In genomic region chr2:101734511-101735165, GRCh38 we compare ENCODE assay signal across 11 cellular contexts. TPM values are rescaled to one million over a fixed set of nuclear protein-coding genes. Genes with fewer than 3 reads are reported as not detected.
A peak's percentile ranks its signal among the peaks of the same experiment; 100 is the strongest.
DNase-seq lines count a peak whose midpoint lies in the region; ATAC-seq and TF ChIP-seq lines count a peak whose summit lies in the region.
"Had no signal": no experiment of that assay in that cellular context is flagged by ENCODE, and none has a peak within 500 bp of the region (broad histone marks: within the 10 kb centered on the region; RNA-seq: fewer than 3 reads in every experiment).

No MANE protein-coding gene starts in this region.

- H3K18ac ChIP-seq in trophoblast cell (ENCODE audit: low read length): peak overlapping the region; percentile 46

- H3K27me3 Mint-ChIP-seq in Caco-2 (ENCODE audit: insufficient read depth, unreplicated experiment) (no peaks in the 10 kb centered on the region), T-cell (no peaks in the 10 kb centered on the region)

- no peaks in the 10 kb centered on the region for H3K79me1 ChIP-seq in trophoblast cell (ENCODE audit: low read length)

- H2BK120ac ChIP-seq in trophoblast cell (ENCODE audit: insufficient read depth, low read length, poor library complexity): no peak overlapping the region

- H3K23ac ChIP-seq in trophoblast cell (ENCODE audit: low read length): no peak overlapping the region

- no peak overlapping the region for H4K12ac ChIP-seq in trophoblast cell (ENCODE audit: low read depth, low read length)

- H3K27ac ChIP-seq in heart left ventricle: peak overlapping the region in 11 of 12 donors; percentile 18 to 76 (median 54)
- no peak overlapping the region for H3K27ac ChIP-seq in trophoblast cell (ENCODE audit: low read depth, low read length)
- H3K27ac ChIP-seq: esophagus squamous epithelium had no signal

- no peak overlapping the region for H4K8ac ChIP-seq in trophoblast cell (ENCODE audit: low read depth, low read length)

- H3K4me3 ChIP-seq in Caco-2 (ENCODE audit: low read depth, low read length): no peak overlapping the region
- no peak overlapping the region for H3K4me3 ChIP-seq in heart left ventricle
- H3K4me3 ChIP-seq in trophoblast cell (ENCODE audit: low read depth, low read length): no peak overlapping the region
- H3K4me3 ChIP-seq: esophagus squamous epithelium had no signal

- no peak overlapping the region for H3K14ac ChIP-seq in trophoblast cell (ENCODE audit: low read length)

- peaks cover 39% of the 10 kb centered on the region for H3K36me3 Mint-ChIP-seq in Caco-2 (ENCODE audit: insufficient read depth, unreplicated experiment)
- H3K36me3 Mint-ChIP-seq in T-cell: peaks cover 3% of the 10 kb centered on the region

- H3K4me1 ChIP-seq in Caco-2 (peaks cover 57% of the 10 kb centered on the region), heart left ventricle (peaks cover 20 to 93% (median 83%) of the 10 kb centered on the region in 12 donors), trophoblast cell (ENCODE audit: control insufficient read depth in 1 of 2, insufficient read depth in 2 of 2, low read length in 2 of 2) (peaks cover 8 to 11% of the 10 kb centered on the region in 2 experiments)

- H3K9me3 Mint-ChIP-seq in Caco-2 (ENCODE audit: unreplicated experiment): no peaks in the 10 kb centered on the region
- no peaks in the 10 kb centered on the region for H3K9me3 Mint-ChIP-seq in T-cell

- peaks cover 40% of the 10 kb centered on the region for H3K4me1 Mint-ChIP-seq in Caco-2 (ENCODE audit: low read depth, unreplicated experiment)
- H3K4me1 Mint-ChIP-seq in T-cell: peaks cover 79 to 92% (median 91%) of the 10 kb centered on the region in 3 donors

- peaks cover 28% of the 10 kb centered on the region for H3K79me2 ChIP-seq in trophoblast cell (ENCODE audit: control insufficient read depth, insufficient read depth, low read length, poor library complexity)

- H4K91ac ChIP-seq in trophoblast cell (ENCODE audit: low read depth, low read length): no peak overlapping the region

- H3K27me3 ChIP-seq in Caco-2 (replicated peaks; ENCODE audit: control insufficient read depth, insufficient read depth, low read length) (no peaks in the 10 kb centered on the region), heart left ventricle (no peaks in the 10 kb centered on the region), trophoblast cell (ENCODE audit: insufficient read depth, low read length) (no peaks in the 10 kb centered on the region)
- H3K27me3 ChIP-seq: esophagus squamous epithelium had no signal

- peak overlapping the region; percentile 68 for H3K27ac Mint-ChIP-seq in Caco-2 (ENCODE audit: unreplicated experiment)
- peak overlapping the region; percentile 13 to 51 for H3K27ac Mint-ChIP-seq in T-cell

- ATAC-seq in T-cell (replicated peaks in 1 of 4) (no peak), heart left ventricle (peak in 1 of 4 donors; percentile 9), HG03460 (IDR thresholded peaks at IDR 0.05; ENCODE audit: unreplicated experiment) (no peak)

- intact Hi-C loops in Caco-2 (cut with micrococcal nuclease; ENCODE audit: unreplicated experiment): no loop called here
- intact Hi-C loops in heart left ventricle (cut with DNase I): loop anchor here in 1 of 10 donors (5.0 kb wide), 1 partner anchor 32 kb away; no protein-coding TSS in a partner anchor

- no peak overlapping the region for H2AK5ac ChIP-seq in trophoblast cell (ENCODE audit: low read length)

- TF ChIP-seq CTCF in Caco-2 (IDR thresholded peaks at IDR 0.05; ENCODE audit: insufficient read depth in 1 of 2, low read depth in 1 of 2, low read length in 1 of 2, severe bottlenecking in 1 of 2, unreplicated experiment in 1 of 2) (no peak), heart left ventricle (IDR thresholded peaks at IDR 0.05) (no peak)

- no peak for TF ChIP-seq POLR2A in heart left ventricle (IDR thresholded peaks at IDR 0.05)

- H3K36me3 ChIP-seq in Caco-2 (ENCODE audit: control insufficient read depth, insufficient read depth, low read length) (no peaks in the 10 kb centered on the region), heart left ventricle (no peaks in the 10 kb centered on the region), trophoblast cell (ENCODE audit: control insufficient read depth in 1 of 2, insufficient read depth in 2 of 2, low read length in 2 of 2) (peaks cover 2% of the 10 kb centered on the region in 2 experiments)
- H3K36me3 ChIP-seq: esophagus squamous epithelium had no signal

- H3K4me3 Mint-ChIP-seq in Caco-2 (ENCODE audit: unreplicated experiment) (no peak overlapping the region), T-cell (no peak overlapping the region)

- no peaks in the 10 kb centered on the region for H3K9me3 ChIP-seq in Caco-2
- no peaks in the 10 kb centered on the region for H3K9me3 ChIP-seq in heart left ventricle
- no peaks in the 10 kb centered on the region for H3K9me3 ChIP-seq in trophoblast cell (ENCODE audit: insufficient read depth, low read depth, low read length)
- H3K9me3 ChIP-seq: esophagus squamous epithelium had no signal

- H2BK5ac ChIP-seq in trophoblast cell (ENCODE audit: low read depth, low read length, poor library complexity): no peak overlapping the region

- no peak for DNase-seq in Caco-2
- no peak for DNase-seq in T-cell
- no peak for DNase-seq in heart left ventricle
- DNase-seq in trophoblast cell: no peak
- no peak for DNase-seq in AML-193 (lab: John Stamatoyannopoulos, UW)
- no peak for DNase-seq in NCI-H1048 (lab: John Stamatoyannopoulos, UW)
- DNase-seq in stimulated activated naive CD4-positive, alpha-beta T cell treated with Interleukin-2 at 50 U/mL for 16 hours (lab: John Stamatoyannopoulos, UW): no peak
- DNase-seq: activated CD4-positive, alpha-beta T cell treated with anti-CD3 and anti-CD28 coated beads, Interleukin-2, amount 50 U/mL, for 4 hours; activated gamma-delta T cell; esophagus squamous epithelium had no signal

- WGBS in heart left ventricle, 4 donors: 73 to 78% (median 75%) methylated on average over 8 of the region's 8 CpGs
- no CpG with 5 or more reads among the region's 8 CpGs for WGBS in trophoblast cell (ENCODE audit: extremely low coverage, insufficient coverage, insufficient read length)

- H3K4me2 ChIP-seq in trophoblast cell (ENCODE audit: low read length): no peak overlapping the region

- no peak overlapping the region for H2AFZ ChIP-seq in trophoblast cell (ENCODE audit: insufficient read depth, low read length, poor library complexity)

- no TSS peak for BruUV-seq in Caco-2 (replicated peaks; lab: Mats Ljungman, UMichigan)

- POLR2A ChIA-PET in Caco-2 (lab: Charles Lee) (no interaction called here), T-cell (lab: Charles Lee) (no interaction called here)

- no peak overlapping the region for H2BK12ac ChIP-seq in trophoblast cell (ENCODE audit: low read length)

- CTCF ChIA-PET in Caco-2 (lab: Charles Lee) (no interaction called here), T-cell (lab: Charles Lee) (interaction anchor here in 1 of 2 donors (1.3 kb wide), 1 partner anchor 9 kb away, joined by 3 read pairs; no protein-coding TSS in a partner anchor)

- H3K9ac ChIP-seq in trophoblast cell (ENCODE audit: low read length): no peak overlapping the region

- peak overlapping the region; percentile 90 for H3K4ac ChIP-seq in trophoblast cell (ENCODE audit: low read depth, low read length)

RNA-seq across cellular contexts. Expression of gene MAP4K4, which starts 37.1 kb away (rescaled TPM):
- total RNA-seq in Caco-2 (2022): 257 and 263 TPM in 2 replicates
- total RNA-seq in T-cell: 100 to 1,000 TPM in 2 of 5 donors, 10 to 100 TPM in 3; 84.2 to 148 (median 93.2) TPM
- 100 to 1,000 TPM in 6 of 9 donors, 10 to 100 TPM in 3; 65.3 to 146 (median 114) TPM for total RNA-seq in heart left ventricle
- polyA plus RNA-seq in heart left ventricle: 100 to 1,000 TPM in 1 of 2 donors, 10 to 100 TPM in 1; 52.7 to 192 TPM
- polyA plus RNA-seq in trophoblast cell (2013): 168 and 169 TPM in 2 replicates
